Comparison of ENCODE assay signal across 1 cellular context in genomic region chr10:96832721-96833219, GRCh38.
TF ChIP-seq lines count a peak whose summit lies in the region.

No MANE protein-coding gene starts in this region.

TF ChIP-seq in K562, 482 proteins besides CTCF, POLR2A, EP300 and RAD21 (continued from another document):
- TF ChIP-seq, protein P1, sequence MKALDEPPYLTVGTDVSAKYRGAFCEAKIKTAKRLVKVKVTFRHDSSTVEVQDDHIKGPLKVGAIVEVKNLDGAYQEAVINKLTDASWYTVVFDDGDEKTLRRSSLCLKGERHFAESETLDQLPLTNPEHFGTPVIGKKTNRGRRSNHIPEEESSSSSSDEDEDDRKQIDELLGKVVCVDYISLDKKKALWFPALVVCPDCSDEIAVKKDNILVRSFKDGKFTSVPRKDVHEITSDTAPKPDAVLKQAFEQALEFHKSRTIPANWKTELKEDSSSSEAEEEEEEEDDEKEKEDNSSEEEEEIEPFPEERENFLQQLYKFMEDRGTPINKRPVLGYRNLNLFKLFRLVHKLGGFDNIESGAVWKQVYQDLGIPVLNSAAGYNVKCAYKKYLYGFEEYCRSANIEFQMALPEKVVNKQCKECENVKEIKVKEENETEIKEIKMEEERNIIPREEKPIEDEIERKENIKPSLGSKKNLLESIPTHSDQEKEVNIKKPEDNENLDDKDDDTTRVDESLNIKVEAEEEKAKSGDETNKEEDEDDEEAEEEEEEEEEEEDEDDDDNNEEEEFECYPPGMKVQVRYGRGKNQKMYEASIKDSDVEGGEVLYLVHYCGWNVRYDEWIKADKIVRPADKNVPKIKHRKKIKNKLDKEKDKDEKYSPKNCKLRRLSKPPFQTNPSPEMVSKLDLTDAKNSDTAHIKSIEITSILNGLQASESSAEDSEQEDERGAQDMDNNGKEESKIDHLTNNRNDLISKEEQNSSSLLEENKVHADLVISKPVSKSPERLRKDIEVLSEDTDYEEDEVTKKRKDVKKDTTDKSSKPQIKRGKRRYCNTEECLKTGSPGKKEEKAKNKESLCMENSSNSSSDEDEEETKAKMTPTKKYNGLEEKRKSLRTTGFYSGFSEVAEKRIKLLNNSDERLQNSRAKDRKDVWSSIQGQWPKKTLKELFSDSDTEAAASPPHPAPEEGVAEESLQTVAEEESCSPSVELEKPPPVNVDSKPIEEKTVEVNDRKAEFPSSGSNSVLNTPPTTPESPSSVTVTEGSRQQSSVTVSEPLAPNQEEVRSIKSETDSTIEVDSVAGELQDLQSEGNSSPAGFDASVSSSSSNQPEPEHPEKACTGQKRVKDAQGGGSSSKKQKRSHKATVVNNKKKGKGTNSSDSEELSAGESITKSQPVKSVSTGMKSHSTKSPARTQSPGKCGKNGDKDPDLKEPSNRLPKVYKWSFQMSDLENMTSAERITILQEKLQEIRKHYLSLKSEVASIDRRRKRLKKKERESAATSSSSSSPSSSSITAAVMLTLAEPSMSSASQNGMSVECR (CRISPR knock-in tag; IDR thresholded peaks at IDR 0.05) = peak; percentile 48
- TF ChIP-seq POLR2G (IDR thresholded peaks at IDR 0.05; ENCODE audit: low read depth, low read length) (peak; percentile 84), HEY1 (CRISPR knock-in tag; IDR thresholded peaks at IDR 0.05; ENCODE audit: borderline replicate concordance) (no peak), TAF1 (IDR thresholded peaks at IDR 0.05; ENCODE audit: control insufficient read depth, extremely low read depth, insufficient read depth, low read length, severe bottlenecking) (peak; percentile 50), ZNF740 (CRISPR knock-in tag; IDR thresholded peaks at IDR 0.05) (no peak), ZNF740 (tag; IDR thresholded peaks at IDR 0.05) (0 out of 4 replicates have a peak, but pooled peaks of 1 of the 2 experiments have one; percentile 35), THRA (IDR thresholded peaks at IDR 0.05) (no peak), CTBP1 (IDR thresholded peaks at IDR 0.05; ENCODE audit: borderline replicate concordance) (0 out of 2 replicates have a peak, but pooled peaks have one; percentile 31), RB1 (IDR thresholded peaks at IDR 0.05; ENCODE audit: low read depth) (peak; percentile 89), SMAD4 (CRISPR knock-in tag; conservative IDR thresholded peaks at IDR 0.05) (peak; percentile 94), SIN3B (IDR thresholded peaks at IDR 0.05; ENCODE audit: low read depth) (peak; percentile 44; the same call in 1 of the 2 replicates), SPI1 (IDR thresholded peaks at IDR 0.05; ENCODE audit: borderline replicate concordance, low read depth, low read length) (peak; percentile 44; the same call in 1 of the 2 replicates), SRF (CRISPR knock-in tag; IDR thresholded peaks at IDR 0.05) (no peak), NR4A1 (CRISPR knock-in tag; IDR thresholded peaks at IDR 0.05) (no peak), NR4A1 (tag; IDR thresholded peaks at IDR 0.05) (peak; percentile 35; the same call in 1 of the 2 replicates), MAZ (CRISPR knock-in tag; conservative IDR thresholded peaks at IDR 0.05 in 1 of 2, IDR thresholded peaks at IDR 0.05 in 1 of 2) (peak; percentile 19 to 94; a peak in 3 of 4 replicates), BACH1 (tag; IDR thresholded peaks at IDR 0.05) (peak; percentile 91), GATAD2B (IDR thresholded peaks at IDR 0.05; ENCODE audit: borderline replicate concordance) (peak; percentile 44; the same call in 1 of the 2 replicates), ERF (CRISPR knock-in tag; IDR thresholded peaks at IDR 0.05) (peak; percentile 56; the same call in 1 of the 2 replicates), GATAD2A (IDR thresholded peaks at IDR 0.05) (no peak), ARID1B (IDR thresholded peaks at IDR 0.05) (no peak), SUPT5H (IDR thresholded peaks at IDR 0.05) (peak; percentile 46), SREBF1 (IDR thresholded peaks at IDR 0.05; ENCODE audit: borderline replicate concordance, low read depth, low read length) (no peak), NCOA1 (IDR thresholded peaks at IDR 0.05; ENCODE audit: low read depth) (no peak), ZNF3 (CRISPR knock-in tag; IDR thresholded peaks at IDR 0.05) (no peak), ZNF143 (CRISPR knock-in tag; IDR thresholded peaks at IDR 0.05) (no peak), MYC (IDR thresholded peaks at IDR 0.05; ENCODE audit: low read depth, low read length) (no peak), MYC (CRISPR knock-in tag; IDR thresholded peaks at IDR 0.05; ENCODE audit: borderline replicate concordance, low read depth) (no peak), MTA3 (IDR thresholded peaks at IDR 0.05; ENCODE audit: borderline replicate concordance) (no peak), SRSF1 (IDR thresholded peaks at IDR 0.05; ENCODE audit: low read depth, low read length) (no peak), CREM (IDR thresholded peaks at IDR 0.05; ENCODE audit: low read depth) (0 out of 2 replicates have a peak, but pooled peaks have one; percentile 26), ZNF395 (CRISPR knock-in tag; IDR thresholded peaks at IDR 0.05) (peak; percentile 95), CXXC5 (CRISPR knock-in tag; IDR thresholded peaks at IDR 0.05) (peak; percentile 78), ZSCAN29 (IDR thresholded peaks at IDR 0.05) (no peak), EGR1 (conservative IDR thresholded peaks at IDR 0.05) (peak; percentile 3; the same call in 1 of the 2 replicates), POLR2AphosphoS5 (IDR thresholded peaks at IDR 0.05; ENCODE audit: control insufficient read depth, insufficient read depth, low read depth, low read length) (peak; percentile 10; the same call in 1 of the 2 replicates), RBBP5 (IDR thresholded peaks at IDR 0.05; ENCODE audit: borderline replicate concordance, insufficient read depth, low read length, poor library complexity, severe bottlenecking) (peak; percentile 70), SOX6 (IDR thresholded peaks at IDR 0.05) (no peak)
- TF ChIP-seq, protein P2, sequence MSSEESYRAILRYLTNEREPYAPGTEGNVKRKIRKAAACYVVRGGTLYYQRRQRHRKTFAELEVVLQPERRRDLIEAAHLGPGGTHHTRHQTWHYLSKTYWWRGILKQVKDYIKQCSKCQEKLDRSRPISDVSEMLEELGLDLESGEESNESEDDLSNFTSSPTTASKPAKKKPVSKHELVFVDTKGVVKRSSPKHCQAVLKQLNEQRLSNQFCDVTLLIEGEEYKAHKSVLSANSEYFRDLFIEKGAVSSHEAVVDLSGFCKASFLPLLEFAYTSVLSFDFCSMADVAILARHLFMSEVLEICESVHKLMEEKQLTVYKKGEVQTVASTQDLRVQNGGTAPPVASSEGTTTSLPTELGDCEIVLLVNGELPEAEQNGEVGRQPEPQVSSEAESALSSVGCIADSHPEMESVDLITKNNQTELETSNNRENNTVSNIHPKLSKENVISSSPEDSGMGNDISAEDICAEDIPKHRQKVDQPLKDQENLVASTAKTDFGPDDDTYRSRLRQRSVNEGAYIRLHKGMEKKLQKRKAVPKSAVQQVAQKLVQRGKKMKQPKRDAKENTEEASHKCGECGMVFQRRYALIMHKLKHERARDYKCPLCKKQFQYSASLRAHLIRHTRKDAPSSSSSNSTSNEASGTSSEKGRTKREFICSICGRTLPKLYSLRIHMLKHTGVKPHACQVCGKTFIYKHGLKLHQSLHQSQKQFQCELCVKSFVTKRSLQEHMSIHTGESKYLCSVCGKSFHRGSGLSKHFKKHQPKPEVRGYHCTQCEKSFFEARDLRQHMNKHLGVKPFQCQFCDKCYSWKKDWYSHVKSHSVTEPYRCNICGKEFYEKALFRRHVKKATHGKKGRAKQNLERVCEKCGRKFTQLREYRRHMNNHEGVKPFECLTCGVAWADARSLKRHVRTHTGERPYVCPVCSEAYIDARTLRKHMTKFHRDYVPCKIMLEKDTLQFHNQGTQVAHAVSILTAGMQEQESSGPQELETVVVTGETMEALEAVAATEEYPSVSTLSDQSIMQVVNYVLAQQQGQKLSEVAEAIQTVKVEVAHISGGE (CRISPR knock-in tag; IDR thresholded peaks at IDR 0.05) = peak in 1 of 3 experiments; percentile 81; a peak in 2 of 6 replicates
- TF ChIP-seq, protein P3, sequence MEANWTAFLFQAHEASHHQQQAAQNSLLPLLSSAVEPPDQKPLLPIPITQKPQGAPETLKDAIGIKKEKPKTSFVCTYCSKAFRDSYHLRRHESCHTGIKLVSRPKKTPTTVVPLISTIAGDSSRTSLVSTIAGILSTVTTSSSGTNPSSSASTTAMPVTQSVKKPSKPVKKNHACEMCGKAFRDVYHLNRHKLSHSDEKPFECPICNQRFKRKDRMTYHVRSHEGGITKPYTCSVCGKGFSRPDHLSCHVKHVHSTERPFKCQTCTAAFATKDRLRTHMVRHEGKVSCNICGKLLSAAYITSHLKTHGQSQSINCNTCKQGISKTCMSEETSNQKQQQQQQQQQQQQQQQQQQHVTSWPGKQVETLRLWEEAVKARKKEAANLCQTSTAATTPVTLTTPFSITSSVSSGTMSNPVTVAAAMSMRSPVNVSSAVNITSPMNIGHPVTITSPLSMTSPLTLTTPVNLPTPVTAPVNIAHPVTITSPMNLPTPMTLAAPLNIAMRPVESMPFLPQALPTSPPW (CRISPR knock-in tag; IDR thresholded peaks at IDR 0.05) = peak; percentile 89
- TF ChIP-seq, protein P4, sequence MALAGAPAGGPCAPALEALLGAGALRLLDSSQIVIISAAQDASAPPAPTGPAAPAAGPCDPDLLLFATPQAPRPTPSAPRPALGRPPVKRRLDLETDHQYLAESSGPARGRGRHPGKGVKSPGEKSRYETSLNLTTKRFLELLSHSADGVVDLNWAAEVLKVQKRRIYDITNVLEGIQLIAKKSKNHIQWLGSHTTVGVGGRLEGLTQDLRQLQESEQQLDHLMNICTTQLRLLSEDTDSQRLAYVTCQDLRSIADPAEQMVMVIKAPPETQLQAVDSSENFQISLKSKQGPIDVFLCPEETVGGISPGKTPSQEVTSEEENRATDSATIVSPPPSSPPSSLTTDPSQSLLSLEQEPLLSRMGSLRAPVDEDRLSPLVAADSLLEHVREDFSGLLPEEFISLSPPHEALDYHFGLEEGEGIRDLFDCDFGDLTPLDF (CRISPR knock-in tag; IDR thresholded peaks at IDR 0.05) = no peak
